In the genomic region with DNA sequence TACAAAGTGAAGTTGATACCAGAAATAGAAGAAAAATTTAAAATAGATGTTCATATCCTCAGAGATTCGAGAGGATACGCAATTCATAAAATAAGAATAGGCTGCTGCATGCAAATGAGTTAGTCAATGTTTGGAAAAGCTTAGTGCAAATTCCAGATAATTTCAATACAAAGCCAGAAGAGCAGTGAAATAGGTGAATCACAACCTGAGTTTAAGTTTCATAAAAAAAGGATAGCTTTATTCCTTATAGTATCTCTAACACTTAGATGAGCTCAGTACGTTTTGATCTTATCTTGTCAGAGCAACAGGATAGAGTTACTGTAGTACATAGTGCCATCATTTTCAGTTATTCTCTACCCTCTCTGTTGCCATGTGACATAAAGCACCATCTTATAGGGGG, we compare ENCODE assay signal across 31 cellular contexts.
"Had no signal": no experiment of that assay in that cellular context is flagged by ENCODE, and none has a peak within 500 bp of the region (broad histone marks: within the 10 kb centered on the region; RNA-seq: fewer than 3 reads in every experiment).

No MANE protein-coding gene starts in this region.

- H3K27ac ChIP-seq: colonic mucosa, gastrocnemius medialis, heart left ventricle, left lung, neutrophil, prostate gland, right atrium auricular region, suprapubic skin, transverse colon, upper lobe of right lung, uterus had no signal

- DNase-seq: colonic mucosa; effector CD8-positive, alpha-beta T cell; endodermal cell; erythroblast; gastrocnemius medialis; heart left ventricle; hippocampal formation; left cardiac atrium; left lung; mesenchymal stem cell; mucosa of descending colon; naive B cell; stimulated activated CD4-positive, alpha-beta T cell treated with anti-CD3 and anti-CD28 coated beads, Interleukin-12 subunit alpha, Interleukin-12 subunit beta, amount 100 ng/mL, for 4 hours; stimulated activated CD4-positive, alpha-beta T cell treated with anti-CD3 and anti-CD28 coated beads, Interleukin-1b, Interleukin-23, amount 100 ng/mL, for 48 hours; stimulated activated CD4-positive, alpha-beta T cell treated with anti-CD3 and anti-CD28 coated beads, Interleukin-4, amount 100 ng/mL, for 1 hour; stimulated activated CD8-positive, alpha-beta memory T cell treated with anti-CD3 and anti-CD28 coated beads, Interleukin-4, amount 100 ng/mL, for 48 hours; stimulated activated naive CD4-positive, alpha-beta T cell; stimulated activated naive CD8-positive, alpha-beta T cell treated with anti-CD3 and anti-CD28 coated beads, Interleukin-15, amount 100 ng/mL, for 72 hours; transverse colon; upper lobe of right lung; uterus had no signal

- H3K9me3 ChIP-seq: colonic mucosa, gastrocnemius medialis, neutrophil, prostate gland, suprapubic skin, transverse colon, upper lobe of right lung, uterus had no signal

- H3K4me1 Mint-ChIP-seq: naive B cell; neural crest cell; stimulated activated naive CD8-positive, alpha-beta T cell treated with anti-CD3 and anti-CD28 coated beads, Interleukin-15, amount 100 ng/mL, for 72 hours had no signal

- H3K36me3 Mint-ChIP-seq: mesothelial cell of epicardium; natural killer cell treated with Interleukin-12 subunit alpha and Interleukin-12 subunit beta and Interleukin-15 and Interleukin-18, amount 100 ng/mL, for 72 hours had no signal

- ATAC-seq: gastrocnemius medialis; heart left ventricle; left cardiac atrium; left lung; mucosa of descending colon; natural killer cell treated with Interleukin-12 subunit alpha and Interleukin-12 subunit beta and Interleukin-15 and Interleukin-18, amount 100 ng/mL, for 72 hours; sciatic nerve; stimulated activated naive CD8-positive, alpha-beta T cell treated with anti-CD3 and anti-CD28 coated beads, Interleukin-15, amount 100 ng/mL, for 72 hours; upper lobe of right lung had no signal

- H3K4me3 Mint-ChIP-seq: dendritic cell treated with granulocyte-macrophage colony-stimulating factor and Interleukin-4, amounts not matched to agents 40 ng/mL and 50 ng/mL, for 4 days; endodermal cell; mesothelial cell of epicardium; naive B cell; natural killer cell treated with Interleukin-12 subunit alpha and Interleukin-12 subunit beta and Interleukin-15 and Interleukin-18, amount 100 ng/mL, for 72 hours; neural crest cell; stimulated activated naive CD8-positive, alpha-beta T cell treated with anti-CD3 and anti-CD28 coated beads, Interleukin-15, amount 100 ng/mL, for 72 hours had no signal

- H3K36me3 ChIP-seq: colonic mucosa, gastrocnemius medialis, heart left ventricle, left lung, neutrophil, prostate gland, right atrium auricular region, suprapubic skin, transverse colon, upper lobe of right lung, uterus had no signal

- H3K27me3 ChIP-seq: colonic mucosa, gastrocnemius medialis, heart left ventricle, left lung, neutrophil, right atrium auricular region, suprapubic skin, transverse colon, upper lobe of right lung, uterus had no signal

- H3K4me1 ChIP-seq: colonic mucosa, gastrocnemius medialis, heart left ventricle, left lung, prostate gland, right atrium auricular region, suprapubic skin, upper lobe of right lung, uterus had no signal

- H3K27me3 Mint-ChIP-seq: dendritic cell treated with granulocyte-macrophage colony-stimulating factor and Interleukin-4, amounts not matched to agents 40 ng/mL and 50 ng/mL, for 4 days; naive B cell; natural killer cell treated with Interleukin-12 subunit alpha and Interleukin-12 subunit beta and Interleukin-15 and Interleukin-18, amount 100 ng/mL, for 72 hours; stimulated activated naive CD8-positive, alpha-beta T cell treated with anti-CD3 and anti-CD28 coated beads, Interleukin-15, amount 100 ng/mL, for 72 hours had no signal

- H3K4me2 ChIP-seq: smooth muscle cell had no signal

- H3K4me3 ChIP-seq: colonic mucosa, gastrocnemius medialis, heart left ventricle, left lung, mucosa of descending colon, prostate gland, right atrium auricular region, smooth muscle cell, suprapubic skin, transverse colon, upper lobe of right lung, uterus had no signal

- H3K27ac Mint-ChIP-seq: dendritic cell treated with granulocyte-macrophage colony-stimulating factor and Interleukin-4, amounts not matched to agents 40 ng/mL and 50 ng/mL, for 4 days; endodermal cell; mesothelial cell of epicardium; natural killer cell treated with Interleukin-12 subunit alpha and Interleukin-12 subunit beta and Interleukin-15 and Interleukin-18, amount 100 ng/mL, for 72 hours; stimulated activated naive CD8-positive, alpha-beta T cell treated with anti-CD3 and anti-CD28 coated beads, Interleukin-15, amount 100 ng/mL, for 72 hours had no signal
